ENCODE assay signal across 14 cellular contexts in the genomic region with DNA sequence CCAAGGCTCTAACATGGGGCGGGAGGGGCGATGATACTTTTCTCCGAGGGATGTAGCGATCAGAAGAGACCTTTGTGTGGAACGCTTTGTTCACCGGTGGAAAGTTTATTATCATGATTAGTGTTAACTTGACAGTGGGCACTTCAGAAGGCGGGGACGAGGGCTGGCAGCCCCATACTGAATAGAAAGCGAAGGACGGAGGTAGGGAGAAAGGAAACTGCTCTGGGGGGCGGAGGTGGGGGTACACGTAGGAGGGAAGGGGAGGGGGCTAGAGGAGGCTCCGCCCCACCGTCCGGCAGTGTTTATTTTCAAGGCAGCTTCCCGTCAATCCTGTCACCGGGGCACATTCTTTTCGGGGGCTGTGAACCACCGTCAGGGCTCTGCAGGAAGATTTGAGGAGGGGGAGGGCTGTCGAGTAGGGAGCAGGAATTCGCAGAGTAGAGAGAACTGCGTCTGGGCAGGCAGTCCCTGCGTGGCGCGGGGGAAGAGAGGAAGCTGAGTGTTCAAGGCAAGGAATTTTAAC. TPM values are rescaled to one million over a fixed set of nuclear protein-coding genes. Genes with fewer than 3 reads are reported as not detected.
DNase-seq lines count a peak whose midpoint lies in the region; ATAC-seq, FAIRE-seq and TF ChIP-seq lines count a peak whose summit lies in the region.
"Had no signal": no experiment of that assay in that cellular context is flagged by ENCODE, and none has a peak within 500 bp of the region (broad histone marks: within the 10 kb centered on the region; RNA-seq: fewer than 3 reads in every experiment).

No MANE protein-coding gene starts in this region.

- H3K27ac ChIP-seq in A673 (ENCODE audit: low read depth, low read length, poor library complexity, severe bottlenecking) (no peak overlapping the region), mucosa of rectum (ENCODE audit: low read depth in 2 of 2, low read length in 2 of 2) (peak overlapping the region; percentile 76 to 79)

- H3K4me1 ChIP-seq in A673 (ENCODE audit: insufficient read depth, low read length, poor library complexity, severe bottlenecking) (no peaks in the 10 kb centered on the region), mucosa of rectum (ENCODE audit: control insufficient read depth in 2 of 2, insufficient read depth in 2 of 2, low read length in 2 of 2) (peaks cover 14 to 15% of the 10 kb centered on the region in 2 donors)

- POLR2A ChIA-PET in A673 (lab: Charles Lee; ENCODE audit: low non-redundant PET): no interaction called here

- peaks cover 5% of the 10 kb centered on the region for H3K4me1 Mint-ChIP-seq in central memory CD8-positive, alpha-beta T cell

- intact Hi-C loops in A673 (cut with micrococcal nuclease; ENCODE audit: unreplicated experiment): no loop called here

- H3K9ac ChIP-seq in mucosa of rectum (ENCODE audit: low read depth in 1 of 2, low read length in 2 of 2): peak overlapping the region in 1 of 2 donors; percentile 33

- no peak for ATAC-seq in central memory CD8-positive, alpha-beta T cell (replicated peaks; ENCODE audit: extremely low read depth, poor library complexity, severe bottlenecking)
- ATAC-seq in GM18520 (IDR thresholded peaks at IDR 0.05; ENCODE audit: unreplicated experiment): no peak

- DNase-seq in A673 (ENCODE audit: low spot score) (no peak), H7 (peak; percentile 84), C1 segment of cervical spinal cord (lab: John Stamatoyannopoulos, UW) (no peak), frontal cortex (ENCODE audit: low spot score in 2 of 2) (no peak)
- DNase-seq in central memory CD8-positive, alpha-beta T cell (ENCODE audit: low spot score in 2 of 2): no peak
- no peak for DNase-seq in effector CD4-positive, alpha-beta T cell
- DNase-seq: activated CD4-positive, alpha-beta T cell treated with anti-CD3 and anti-CD28 coated beads for 4 hours; foreskin fibroblast; KG1; NCI-H2171 had no signal

- no peaks in the 10 kb centered on the region for H3K9me3 Mint-ChIP-seq in central memory CD8-positive, alpha-beta T cell

- H3K36me3 Mint-ChIP-seq in central memory CD8-positive, alpha-beta T cell (ENCODE audit: insufficient read depth): peaks cover 1% of the 10 kb centered on the region

- no peak overlapping the region for H3K27ac Mint-ChIP-seq in central memory CD8-positive, alpha-beta T cell (ENCODE audit: low read depth)

- peaks cover 89% of the 10 kb centered on the region for H3K27me3 Mint-ChIP-seq in central memory CD8-positive, alpha-beta T cell

- no peak for FAIRE-seq in frontal cortex (lab: Jason Lieb, UNC)
- FAIRE-seq: bronchial epithelial cell had no signal

- H3K4me3 Mint-ChIP-seq in central memory CD8-positive, alpha-beta T cell: peak overlapping the region; percentile 40

- H3K36me3 ChIP-seq in A673 (ENCODE audit: insufficient read depth, low read length, poor library complexity, severe bottlenecking): no peaks in the 10 kb centered on the region
- H3K36me3 ChIP-seq in H7 (replicated peaks; ENCODE audit: control insufficient read depth, insufficient read depth, low read length): no peaks in the 10 kb centered on the region
- no peaks in the 10 kb centered on the region for H3K36me3 ChIP-seq in mucosa of rectum (ENCODE audit: control insufficient read depth in 2 of 2, insufficient read depth in 2 of 2, low read length in 2 of 2)

- no peak for TF ChIP-seq CTCF in A673 (conservative IDR thresholded peaks at IDR 0.05; ENCODE audit: low read depth, low read length)

- H3K4me3 ChIP-seq in A673 (ENCODE audit: low read depth, low read length, poor library complexity, severe bottlenecking) (peak overlapping the region; percentile 27), H7 (ENCODE audit: insufficient read depth, low read depth, low read length) (peak overlapping the region; percentile 38), mucosa of rectum (ENCODE audit: low read length in 2 of 2) (peak overlapping the region; percentile 45 to 55)

- CTCF ChIA-PET in A673 (lab: Charles Lee): no interaction called here

- BruUV-seq in A673 (replicated peaks; lab: Mats Ljungman, UMichigan): no TSS peak

- H3K27me3 ChIP-seq in A673 (replicated peaks; ENCODE audit: insufficient read depth, low read depth, low read length, poor library complexity) (peaks cover 90% of the 10 kb centered on the region), H7 (ENCODE audit: control insufficient read depth, insufficient read depth, low read length) (peaks cover 100% of the 10 kb centered on the region), mucosa of rectum (ENCODE audit: control insufficient read depth in 2 of 2, insufficient read depth in 2 of 2, low read length in 2 of 2) (peaks cover 72 to 87% of the 10 kb centered on the region in 2 donors)

- H3K9me3 ChIP-seq in A673 (ENCODE audit: low read depth, low read length, poor library complexity, severe bottlenecking) (no peaks in the 10 kb centered on the region), mucosa of rectum (ENCODE audit: control insufficient read depth in 2 of 2, low read length in 2 of 2) (no peaks in the 10 kb centered on the region)

RNA-seq across cellular contexts. Expression of a gene that starts 9.4 kb away (rescaled TPM):
- total RNA-seq in A673 (2021) (0.20 TPM in 1 of 2 replicates, not detected in the other), frontal cortex (under 0.01 TPM)
- total RNA-seq in H7 (2014; rRNA removed; shearing (Covaris generic)): not detected in 2 replicates
- total RNA-seq: bronchial epithelial cell, myocyte had no signal
